In genomic region chr12:47601071-47601470, GRCh38 we compare ENCODE assay signal across 25 cellular contexts.
"Had no signal": no experiment of that assay in that cellular context is flagged by ENCODE, and none has a peak within 500 bp of the region (broad histone marks: within the 10 kb centered on the region; RNA-seq: fewer than 3 reads in every experiment).

No MANE protein-coding gene starts in this region.

- H3K4me3 ChIP-seq: colonic mucosa, coronary artery, dorsolateral prefrontal cortex, esophagus muscularis mucosa, esophagus squamous epithelium, gastrocnemius medialis, gastroesophageal sphincter, heart left ventricle, heart right ventricle had no signal

- DNase-seq: colonic mucosa; cortex of kidney; dermis blood vessel endothelial cell; dorsolateral prefrontal cortex; effector CD4-positive, alpha-beta T cell; effector CD8-positive, alpha-beta T cell; effector memory CD4-positive, alpha-beta T cell; effector memory CD8-positive, alpha-beta T cell; endodermal cell; erythroblast; esophagus squamous epithelium; foreskin fibroblast; foreskin keratinocyte; foreskin melanocyte; gastrocnemius medialis; glutamatergic neuron; head of caudate nucleus; heart left ventricle; heart right ventricle had no signal

- H3K4me1 Mint-ChIP-seq: endodermal cell had no signal

- ATAC-seq: effector memory CD8-positive, alpha-beta T cell; esophagus mucosa; foreskin keratinocyte; gastrocnemius medialis; gastroesophageal sphincter; heart left ventricle; heart right ventricle had no signal

- H3K4me1 ChIP-seq: colonic mucosa, esophagus muscularis mucosa, esophagus squamous epithelium, foreskin keratinocyte, gastrocnemius medialis, gastroesophageal sphincter, heart left ventricle, heart right ventricle had no signal

- H3K4me3 Mint-ChIP-seq: dendritic cell treated with granulocyte-macrophage colony-stimulating factor and Interleukin-4, amounts not matched to agents 40 ng/mL and 50 ng/mL, for 4 days; effector memory CD8-positive, alpha-beta T cell; endodermal cell had no signal

- H3K9me3 Mint-ChIP-seq: effector memory CD8-positive, alpha-beta T cell had no signal

- H3K27me3 Mint-ChIP-seq: dendritic cell treated with granulocyte-macrophage colony-stimulating factor and Interleukin-4, amounts not matched to agents 40 ng/mL and 50 ng/mL, for 4 days had no signal

- H3K27ac Mint-ChIP-seq: dendritic cell treated with granulocyte-macrophage colony-stimulating factor and Interleukin-4, amounts not matched to agents 40 ng/mL and 50 ng/mL, for 4 days; effector memory CD8-positive, alpha-beta T cell; endodermal cell had no signal

- H3K27me3 ChIP-seq: colonic mucosa, dorsolateral prefrontal cortex, esophagus muscularis mucosa, esophagus squamous epithelium, foreskin keratinocyte, gastrocnemius medialis, gastroesophageal sphincter, heart left ventricle, heart right ventricle had no signal

- H3K27ac ChIP-seq: colonic mucosa, coronary artery, dorsolateral prefrontal cortex, epithelial cell of prostate, esophagus muscularis mucosa, esophagus squamous epithelium, foreskin keratinocyte, gastrocnemius medialis, gastroesophageal sphincter, heart left ventricle, heart right ventricle had no signal

- H3K36me3 ChIP-seq: colonic mucosa, esophagus muscularis mucosa, esophagus squamous epithelium, gastrocnemius medialis, gastroesophageal sphincter, heart left ventricle, heart right ventricle had no signal
